In the genomic region with DNA sequence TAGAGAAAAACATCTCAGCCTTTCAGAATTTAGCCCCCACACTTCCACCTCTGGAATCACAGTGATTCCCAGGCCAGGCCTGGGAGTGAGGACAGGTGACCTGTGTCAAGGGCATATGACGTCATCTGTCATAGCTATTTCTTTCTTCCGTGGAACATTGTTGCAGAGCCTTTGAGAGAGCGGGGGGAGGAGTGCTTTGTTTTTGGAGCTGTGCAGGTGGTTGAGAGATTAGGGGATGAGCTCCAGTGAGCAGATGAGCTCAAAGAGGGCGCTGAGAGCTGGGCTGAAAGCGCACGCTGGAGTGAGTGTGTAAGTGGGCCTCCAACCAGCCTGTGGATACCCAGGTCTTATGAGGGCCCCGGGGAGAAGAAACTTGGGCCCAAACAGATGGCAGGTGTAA, we compare ENCODE assay signal across 15 cellular contexts.
DNase-seq lines count a peak whose midpoint lies in the region; ATAC-seq and TF ChIP-seq lines count a peak whose summit lies in the region.
"Had no signal": no experiment of that assay in that cellular context is flagged by ENCODE, and none has a peak within 500 bp of the region (broad histone marks: within the 10 kb centered on the region; RNA-seq: fewer than 3 reads in every experiment).

No MANE protein-coding gene starts in this region.

- H3K4ac ChIP-seq in neuronal stem cell (ENCODE audit: low read length) = no peak overlapping the region

- no peak overlapping the region for H2BK120ac ChIP-seq in neuronal stem cell (ENCODE audit: low read depth, low read length)

- DNase-seq in cardiac muscle cell (ENCODE audit: low read depth in 1 of 2, low spot score in 1 of 2) (peak in 1 of 2 donors; percentile 37), left cardiac atrium (no peak), NCI-H2107 treated with DMSO at 0.1 percent for 48 hours (lab: John Stamatoyannopoulos, UW; ENCODE audit: unreplicated experiment) (peak; percentile 70), activated gamma-delta T cell treated with Interleukin-2 at 50 U/mL for 16 hours (no peak), neuronal stem cell (ENCODE audit: low spot score) (no peak)
- no peak for DNase-seq in activated naive CD8-positive, alpha-beta T cell treated with anti-CD3 and anti-CD28 coated beads, Interleukin-2, amount 10 ng/mL, durations not matched to agents 7 days and 5 days
- no peak for DNase-seq in stimulated activated naive B cell treated with anti-CD40 and anti-IgM and Interleukin-4, amounts not matched to agents 10 μg/mL and 1 μg/mL and 100 μg/mL, for 72 hours
- DNase-seq: activated naive CD4-positive, alpha-beta T cell treated with Interleukin-2 at 50 U/mL for 16 hours; esophagus squamous epithelium; Kasumi-1; NCI-H774; right cardiac atrium; stimulated activated CD4-positive, alpha-beta T cell treated with anti-CD3 and anti-CD28 coated beads, Interleukin-4, amount 100 ng/mL, for 4 hours had no signal

- no CpG with 5 or more reads among the region's 7 CpGs for WGBS in neuronal stem cell (ENCODE audit: extremely low coverage in 2 of 2, insufficient read length in 2 of 2, insufficient replicate concordance in 1 of 2), 2 donors

- no peak overlapping the region for H3K18ac ChIP-seq in neuronal stem cell (ENCODE audit: low read length)

- no peaks in the 10 kb centered on the region for H3K9me3 ChIP-seq in cardiac muscle cell (ENCODE audit: low read depth)
- no peaks in the 10 kb centered on the region for H3K9me3 ChIP-seq in neuronal stem cell (replicated peaks in 1 of 2; ENCODE audit: control insufficient read depth in 2 of 2, insufficient read depth in 1 of 2, low read depth in 1 of 2, low read length in 2 of 2)
- H3K9me3 ChIP-seq: esophagus squamous epithelium had no signal

- ATAC-seq in left cardiac atrium (no peak), HG03442 (IDR thresholded peaks at IDR 0.05; ENCODE audit: unreplicated experiment) (no peak)
- ATAC-seq in activated naive CD8-positive, alpha-beta T cell treated with anti-CD3 and anti-CD28 coated beads, Interleukin-2, amount 10 ng/mL, durations not matched to agents 7 days and 5 days (ENCODE audit: low read depth) = no peak
- peak; percentile 18 to 26 for ATAC-seq in stimulated activated naive B cell treated with anti-CD40 and anti-IgM and Interleukin-4, amounts not matched to agents 10 μg/mL and 1 μg/mL and 100 μg/mL, for 72 hours (replicated peaks)
- ATAC-seq: right cardiac atrium had no signal

- H2BK12ac ChIP-seq in neuronal stem cell (ENCODE audit: low read length) = no peak overlapping the region

- intact Hi-C loops in left cardiac atrium (cut with DNase I) = no loop called here

- H3K9me3 Mint-ChIP-seq in activated naive CD8-positive, alpha-beta T cell treated with anti-CD3 and anti-CD28 coated beads, Interleukin-2, amount 10 ng/mL, durations not matched to agents 7 days and 5 days = peaks cover 17% of the 10 kb centered on the region
- H3K9me3 Mint-ChIP-seq in stimulated activated naive B cell treated with anti-CD40 and anti-IgM and Interleukin-4, amounts not matched to agents 10 μg/mL and 1 μg/mL and 100 μg/mL, for 72 hours = peaks cover 5 to 9% of the 10 kb centered on the region in 2 donors

- no peak overlapping the region for H2BK15ac ChIP-seq in neuronal stem cell (ENCODE audit: low read length)

- H3K36me3 ChIP-seq in cardiac muscle cell (no peaks in the 10 kb centered on the region), neuronal stem cell (replicated peaks in 1 of 2; ENCODE audit: control insufficient read depth in 2 of 2, insufficient read depth in 2 of 2, low read length in 2 of 2) (no peaks in the 10 kb centered on the region)
- H3K36me3 ChIP-seq: esophagus squamous epithelium had no signal

- no peaks in the 10 kb centered on the region for H3K27me3 Mint-ChIP-seq in activated naive CD8-positive, alpha-beta T cell treated with anti-CD3 and anti-CD28 coated beads, Interleukin-2, amount 10 ng/mL, durations not matched to agents 7 days and 5 days
- no peaks in the 10 kb centered on the region for H3K27me3 Mint-ChIP-seq in stimulated activated naive B cell treated with anti-CD40 and anti-IgM and Interleukin-4, amounts not matched to agents 10 μg/mL and 1 μg/mL and 100 μg/mL, for 72 hours

- peaks cover 27% of the 10 kb centered on the region for H3K4me1 ChIP-seq in cardiac muscle cell (ENCODE audit: low read depth)
- H3K4me1 ChIP-seq in neuronal stem cell (ENCODE audit: control insufficient read depth in 2 of 2, insufficient read depth in 1 of 2, low read depth in 1 of 2, low read length in 2 of 2) = peaks cover 10 to 21% of the 10 kb centered on the region in 2 donors

- H3K4me3 Mint-ChIP-seq in activated naive CD8-positive, alpha-beta T cell treated with anti-CD3 and anti-CD28 coated beads, Interleukin-2, amount 10 ng/mL, durations not matched to agents 7 days and 5 days = no peak overlapping the region
- peak overlapping the region; percentile 52 to 56 for H3K4me3 Mint-ChIP-seq in stimulated activated naive B cell treated with anti-CD40 and anti-IgM and Interleukin-4, amounts not matched to agents 10 μg/mL and 1 μg/mL and 100 μg/mL, for 72 hours

- no peak overlapping the region for H2AK5ac ChIP-seq in neuronal stem cell (ENCODE audit: low read depth, low read length)

- peak overlapping the region; percentile 71 for H3K27ac Mint-ChIP-seq in activated naive CD8-positive, alpha-beta T cell treated with anti-CD3 and anti-CD28 coated beads, Interleukin-2, amount 10 ng/mL, durations not matched to agents 7 days and 5 days
- H3K27ac Mint-ChIP-seq in stimulated activated naive B cell treated with anti-CD40 and anti-IgM and Interleukin-4, amounts not matched to agents 10 μg/mL and 1 μg/mL and 100 μg/mL, for 72 hours = peak overlapping the region; percentile 96

- H3K4me2 ChIP-seq in neuronal stem cell (ENCODE audit: insufficient read depth, low read length, poor library complexity, severe bottlenecking) = no peak overlapping the region

- peak overlapping the region; percentile 72 for H3K27ac ChIP-seq in cardiac muscle cell
- no peak overlapping the region for H3K27ac ChIP-seq in neuronal stem cell (replicated peaks; ENCODE audit: low read length)
- H3K27ac ChIP-seq: esophagus squamous epithelium, SK-N-MC had no signal

- no peak overlapping the region for H4K8ac ChIP-seq in neuronal stem cell (ENCODE audit: low read depth, low read length)

- no peak overlapping the region for H2BK5ac ChIP-seq in neuronal stem cell (ENCODE audit: low read length)

- H3K4me3 ChIP-seq in cardiac muscle cell (no peak overlapping the region), neuronal stem cell (ENCODE audit: low read length in 2 of 2) (no peak overlapping the region)
- H3K4me3 ChIP-seq: esophagus squamous epithelium, SK-N-MC had no signal

- H2AFZ ChIP-seq in neuronal stem cell (ENCODE audit: low read length) = no peak overlapping the region

- POLR2A ChIA-PET in activated naive CD8-positive, alpha-beta T cell treated with anti-CD3 and anti-CD28 coated beads, Interleukin-2, amount 10 ng/mL, durations not matched to agents 7 days and 5 days (lab: Charles Lee) = no interaction called here

- no peak overlapping the region for H3K9ac ChIP-seq in neuronal stem cell (ENCODE audit: low read depth, low read length, poor library complexity)

- no peak overlapping the region for H4K91ac ChIP-seq in neuronal stem cell (ENCODE audit: low read depth, low read length, poor library complexity)

- H3K23ac ChIP-seq in neuronal stem cell (ENCODE audit: low read depth, low read length, poor library complexity) = no peak overlapping the region

- no peak for TF ChIP-seq CTCF in cardiac muscle cell (IDR thresholded peaks at IDR 0.05; ENCODE audit: low read depth, low read length)

- peaks cover 1% of the 10 kb centered on the region for H3K36me3 Mint-ChIP-seq in activated naive CD8-positive, alpha-beta T cell treated with anti-CD3 and anti-CD28 coated beads, Interleukin-2, amount 10 ng/mL, durations not matched to agents 7 days and 5 days
- H3K36me3 Mint-ChIP-seq in stimulated activated naive B cell treated with anti-CD40 and anti-IgM and Interleukin-4, amounts not matched to agents 10 μg/mL and 1 μg/mL and 100 μg/mL, for 72 hours = peaks cover 31 to 58% of the 10 kb centered on the region in 2 donors

- peaks cover 1% of the 10 kb centered on the region for H3K4me1 Mint-ChIP-seq in activated naive CD8-positive, alpha-beta T cell treated with anti-CD3 and anti-CD28 coated beads, Interleukin-2, amount 10 ng/mL, durations not matched to agents 7 days and 5 days
- H3K4me1 Mint-ChIP-seq in stimulated activated naive B cell treated with anti-CD40 and anti-IgM and Interleukin-4, amounts not matched to agents 10 μg/mL and 1 μg/mL and 100 μg/mL, for 72 hours = peaks cover 48 to 59% of the 10 kb centered on the region in 2 donors

- no peak overlapping the region for H3K14ac ChIP-seq in neuronal stem cell (ENCODE audit: low read length)

- no peaks in the 10 kb centered on the region for H3K27me3 ChIP-seq in cardiac muscle cell
- no peaks in the 10 kb centered on the region for H3K27me3 ChIP-seq in neuronal stem cell (ENCODE audit: control insufficient read depth in 3 of 3, insufficient read depth in 3 of 3, low read depth in 1 of 3, low read length in 3 of 3)
- H3K27me3 ChIP-seq: esophagus squamous epithelium had no signal

- H3K79me1 ChIP-seq in neuronal stem cell (ENCODE audit: low read depth, low read length) = no peaks in the 10 kb centered on the region

Comparison
In these comparisons a context has a peak if more than half of its experiments do, and no peak if none do; other contexts are left out.
1. ATAC-seq: peak in stimulated activated naive B cell treated with anti-CD40 and anti-IgM and Interleukin-4, amounts not matched to agents 10 μg/mL and 1 μg/mL and 100 μg/mL, for 72 hours (2 of 2); none in left cardiac atrium (0 of 2), activated naive CD8-positive, alpha-beta T cell treated with anti-CD3 and anti-CD28 coated beads, Interleukin-2, amount 10 ng/mL, durations not matched to agents 7 days and 5 days (single experiment) and HG03442 (single experiment).